14 cellular contexts compared by ENCODE assay signal in genomic region chr9:5518937-5519319, GRCh38. TPM values are rescaled to one million over a fixed set of nuclear protein-coding genes. Genes with fewer than 3 reads are reported as not detected.
A peak's percentile ranks its signal among the peaks of the same experiment; 100 is the strongest.
DNase-seq lines count a peak whose midpoint lies in the region; ATAC-seq and TF ChIP-seq lines count a peak whose summit lies in the region.
"Had no signal": no experiment of that assay in that cellular context is flagged by ENCODE, and none has a peak within 500 bp of the region (broad histone marks: within the 10 kb centered on the region; RNA-seq: fewer than 3 reads in every experiment).

No MANE protein-coding gene starts in this region.

- H3K4me3 ChIP-seq in brain microvascular endothelial cell (ENCODE audit: low read depth, low read length) = no peak overlapping the region

- H3K27ac ChIP-seq in temporal lobe (ENCODE audit: low read depth, low read length) = peak overlapping the region; percentile 33
- no peak overlapping the region for H3K27ac ChIP-seq in brain microvascular endothelial cell

- in situ Hi-C loops in brain microvascular endothelial cell (cut with HindIII; ENCODE audit: low pct_ligation_motif_present, low sequenced_read_pairs) = no loop called here

- H3K36me3 ChIP-seq in brain microvascular endothelial cell (replicated peaks) = no peaks in the 10 kb centered on the region

- H3K27me3 ChIP-seq in brain microvascular endothelial cell (replicated peaks) = no peaks in the 10 kb centered on the region

- peak; percentile 14 for ATAC-seq in HG02798 (IDR thresholded peaks at IDR 0.05; ENCODE audit: poor library complexity, unreplicated experiment)

- peak in 2 of 3 donors; percentile 31 to 39 for DNase-seq in stimulated activated CD4-positive, alpha-beta T cell treated with anti-CD3 and anti-CD28 coated beads, Interleukin-12 subunit alpha, Interleukin-12 subunit beta, amount 100 ng/mL, for 48 hours (ENCODE audit: low read depth in 2 of 3, low spot score in 1 of 3)
- DNase-seq in stimulated activated CD4-positive, alpha-beta T cell treated with anti-CD3 and anti-CD28 coated beads, Interleukin-4, amount 100 ng/mL, for 4 hours = no peak
- DNase-seq in activated T-cell treated with anti-CD3 and anti-CD28 coated beads, Interleukin-2, amount 50 U/mL, for 48 hours = peak; percentile 61 to 63
- DNase-seq in activated effector memory CD4-positive, alpha-beta T cell treated with anti-CD3 and anti-CD28 coated beads, Interleukin-2, amount 50 U/mL, for 16 hours = no peak
- no peak for DNase-seq in brain microvascular endothelial cell
- no peak for DNase-seq in NCI-H748 (lab: John Stamatoyannopoulos, UW; ENCODE audit: unreplicated experiment)
- DNase-seq: activated gamma-delta T cell; CD8-positive, alpha-beta memory T cell; dermis blood vessel endothelial cell; hippocampal formation; NCI-H69; trophoblast cell had no signal

- no peak for TF ChIP-seq CTCF in brain microvascular endothelial cell (IDR thresholded peaks at IDR 0.05; ENCODE audit: low read depth, low read length, missing control alignments)

RNA-seq across cellular contexts. Expression of gene PDCD1LG2, which starts 8.6 kb away (rescaled TPM):
- 0.25 TPM for total RNA-seq in temporal lobe

Comparison
In these comparisons a context has a peak if more than half of its experiments do, and no peak if none do; other contexts are left out.
1. DNase-seq: peak in stimulated activated CD4-positive, alpha-beta T cell treated with anti-CD3 and anti-CD28 coated beads, Interleukin-12 subunit alpha, Interleukin-12 subunit beta, amount 100 ng/mL, for 48 hours (2 of 3) and activated T-cell treated with anti-CD3 and anti-CD28 coated beads, Interleukin-2, amount 50 U/mL, for 48 hours (2 of 2); none in stimulated activated CD4-positive, alpha-beta T cell treated with anti-CD3 and anti-CD28 coated beads, Interleukin-4, amount 100 ng/mL, for 4 hours (0 of 2), activated effector memory CD4-positive, alpha-beta T cell treated with anti-CD3 and anti-CD28 coated beads, Interleukin-2, amount 50 U/mL, for 16 hours (single experiment), brain microvascular endothelial cell (single experiment) and NCI-H748 (single experiment).